ENCODE assay signal across 14 cellular contexts in the genomic region with DNA sequence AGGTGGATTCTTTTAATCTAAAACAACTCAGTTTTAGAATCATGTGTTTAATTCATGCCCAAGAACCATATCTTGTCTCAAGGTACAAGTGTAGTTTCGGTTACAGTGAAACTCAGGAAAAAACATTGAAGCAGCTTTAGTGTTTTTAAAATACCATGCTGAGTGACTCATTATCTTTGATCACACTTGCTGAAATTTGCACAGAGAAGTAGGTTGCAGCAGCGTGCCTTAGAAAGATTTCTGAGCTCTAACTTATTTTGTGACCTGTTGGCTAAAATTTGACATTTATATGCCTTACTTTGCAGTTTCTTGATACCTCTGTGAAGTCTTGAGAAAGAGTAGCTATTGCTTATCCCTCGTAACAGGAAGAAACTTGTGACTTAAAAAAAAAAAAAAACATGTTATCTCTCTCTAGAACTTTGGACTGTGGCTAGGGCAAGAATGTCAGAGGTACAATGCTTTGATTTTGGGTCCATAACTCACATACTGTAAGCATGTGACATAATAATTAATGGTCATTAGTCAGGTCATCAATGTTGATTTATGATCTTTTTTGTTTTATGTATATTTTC. TPM values are rescaled to one million over a fixed set of nuclear protein-coding genes. Genes with fewer than 3 reads are reported as not detected.
DNase-seq lines count a peak whose midpoint lies in the region; ATAC-seq lines count a peak whose summit lies in the region.
"Had no signal": no experiment of that assay in that cellular context is flagged by ENCODE, and none has a peak within 500 bp of the region (broad histone marks: within the 10 kb centered on the region; RNA-seq: fewer than 3 reads in every experiment).

No MANE protein-coding gene starts in this region.

- POLR2A ChIA-PET in activated CD4-positive, alpha-beta T cell treated with anti-CD3 and anti-CD28 coated beads for 36 hours (lab: Charles Lee): interaction anchor here (0.6 to 0.7 kb wide), 2 partner anchors 262 to 1130 kb away, joined by 4 to 5 read pairs; no protein-coding TSS in a partner anchor

- no peaks in the 10 kb centered on the region for H3K9me3 ChIP-seq in T-helper 17 cell (ENCODE audit: control insufficient read depth, low read length, poor library complexity, severe bottlenecking)
- H3K9me3 ChIP-seq: HAP-1 had no signal

- H3K4me1 Mint-ChIP-seq in activated CD4-positive, alpha-beta T cell treated with anti-CD3 and anti-CD28 coated beads for 36 hours: peaks cover 79% of the 10 kb centered on the region
- peaks cover 78% of the 10 kb centered on the region for H3K4me1 Mint-ChIP-seq in T-helper 17 cell
- H3K4me1 Mint-ChIP-seq in effector memory CD8-positive, alpha-beta T cell (ENCODE audit: low read depth in 2 of 2): peaks cover 64 to 81% of the 10 kb centered on the region in 2 donors

- no peaks in the 10 kb centered on the region for H3K27me3 Mint-ChIP-seq in activated CD4-positive, alpha-beta T cell treated with anti-CD3 and anti-CD28 coated beads for 36 hours
- no peaks in the 10 kb centered on the region for H3K27me3 Mint-ChIP-seq in T-helper 17 cell
- H3K27me3 Mint-ChIP-seq in effector memory CD8-positive, alpha-beta T cell: no peaks in the 10 kb centered on the region

- intact Hi-C loops in activated CD4-positive, alpha-beta T cell treated with anti-CD3 and anti-CD28 coated beads for 36 hours (cut with DNase I, micrococcal nuclease): no loop called here

- peak; percentile 64 for ATAC-seq in activated CD4-positive, alpha-beta T cell treated with anti-CD3 and anti-CD28 coated beads for 36 hours
- ATAC-seq in T-helper 17 cell: peak; percentile 63
- ATAC-seq in effector memory CD8-positive, alpha-beta T cell (replicated peaks): peak; percentile 37
- ATAC-seq in left lobe of liver: no peak

- CTCF ChIA-PET in activated CD4-positive, alpha-beta T cell treated with anti-CD3 and anti-CD28 coated beads for 36 hours (lab: Charles Lee): interaction anchor here (0.9 kb wide), 2 partner anchors 8 to 467 kb away, joined by 3 read pairs; no protein-coding TSS in a partner anchor

- no peak for DNase-seq in activated CD4-positive, alpha-beta T cell treated with anti-CD3 and anti-CD28 coated beads for 36 hours
- no peak for DNase-seq in activated CD4-positive, alpha-beta T cell treated with anti-CD3 and anti-CD28 coated beads for 4 hours
- DNase-seq in T-helper 17 cell (no peak), renal cortical epithelial cell (ENCODE audit: low read depth) (peak; percentile 75), left lobe of liver (ENCODE audit: low spot score) (no peak), SIG-M5 (lab: John Stamatoyannopoulos, UW) (no peak), LoVo (ENCODE audit: low spot score) (no peak)
- DNase-seq in effector memory CD8-positive, alpha-beta T cell: no peak
- DNase-seq: DMS79, head of caudate nucleus, midbrain, PC-9, T1000 had no signal

- no peaks in the 10 kb centered on the region for H3K9me3 Mint-ChIP-seq in activated CD4-positive, alpha-beta T cell treated with anti-CD3 and anti-CD28 coated beads for 36 hours (ENCODE audit: low read depth)
- H3K9me3 Mint-ChIP-seq in effector memory CD8-positive, alpha-beta T cell: no peaks in the 10 kb centered on the region

- no peaks in the 10 kb centered on the region for H3K36me3 Mint-ChIP-seq in activated CD4-positive, alpha-beta T cell treated with anti-CD3 and anti-CD28 coated beads for 36 hours (ENCODE audit: low read depth)
- H3K36me3 Mint-ChIP-seq in T-helper 17 cell (ENCODE audit: low read depth): peaks cover 2% of the 10 kb centered on the region
- peaks cover 4% of the 10 kb centered on the region for H3K36me3 Mint-ChIP-seq in effector memory CD8-positive, alpha-beta T cell (ENCODE audit: insufficient read depth)

- peak overlapping the region; percentile 30 for H3K4me3 Mint-ChIP-seq in activated CD4-positive, alpha-beta T cell treated with anti-CD3 and anti-CD28 coated beads for 36 hours
- H3K4me3 Mint-ChIP-seq in T-helper 17 cell: peak overlapping the region; percentile 77
- peak overlapping the region; percentile 59 to 67 for H3K4me3 Mint-ChIP-seq in effector memory CD8-positive, alpha-beta T cell

- H3K27ac Mint-ChIP-seq in activated CD4-positive, alpha-beta T cell treated with anti-CD3 and anti-CD28 coated beads for 36 hours: peak overlapping the region; percentile 86
- H3K27ac Mint-ChIP-seq in T-helper 17 cell: peak overlapping the region; percentile 97
- H3K27ac Mint-ChIP-seq in effector memory CD8-positive, alpha-beta T cell: peak overlapping the region; percentile 81 to 92

RNA-seq across cellular contexts. Expression of a gene that starts 34.5 kb away (rescaled TPM):
- total RNA-seq in activated CD4-positive, alpha-beta T cell treated with anti-CD3 and anti-CD28 coated beads for 36 hours: 1 to 10 TPM; 6.7 to 7.8 TPM
- total RNA-seq in T-helper 17 cell (1 to 10 TPM; 7.8 to 8.3 TPM), renal cortical epithelial cell (38.7 and 71.2 TPM in 2 replicates), left lobe of liver (36.0 TPM)
